10 cellular contexts compared by ENCODE assay signal in genomic region chr11:128530119-128531091, GRCh38. TPM values are rescaled to one million over a fixed set of nuclear protein-coding genes. Genes with fewer than 3 reads are reported as not detected.
DNase-seq lines count a peak whose midpoint lies in the region; ATAC-seq and TF ChIP-seq lines count a peak whose summit lies in the region.
"Had no signal": no experiment of that assay in that cellular context is flagged by ENCODE, and none has a peak within 500 bp of the region (broad histone marks: within the 10 kb centered on the region; RNA-seq: fewer than 3 reads in every experiment).

No MANE protein-coding gene starts in this region.

- no peak for TF ChIP-seq CTCF in cardiac fibroblast (IDR thresholded peaks at IDR 0.05; ENCODE audit: low read depth, low read length)
- TF ChIP-seq CTCF in mucosa of descending colon (IDR thresholded peaks at IDR 0.05), result no peak

- peak; percentile 38 for ATAC-seq in mucosa of descending colon
- ATAC-seq in HG03108 (IDR thresholded peaks at IDR 0.05; ENCODE audit: unreplicated experiment), result no peak
- ATAC-seq in GM21619 (IDR thresholded peaks at IDR 0.05; ENCODE audit: unreplicated experiment), result no peak

- intact Hi-C loops in mucosa of descending colon (cut with DNase I, micrococcal nuclease), result no loop called here

- H3K4me3 ChIP-seq in cardiac fibroblast (replicated peaks in 1 of 2; ENCODE audit: low read depth in 2 of 2, low read length in 2 of 2) (no peak overlapping the region), mucosa of descending colon (no peak overlapping the region)

- no peaks in the 10 kb centered on the region for H3K36me3 ChIP-seq in mucosa of descending colon (ENCODE audit: low read depth)

- DNase-seq in AG08395 (ENCODE audit: low spot score) (peak; percentile 95), HS-5 (ENCODE audit: low read depth) (peak; percentile 82), cardiac fibroblast (ENCODE audit: low read depth in 2 of 2) (peak; percentile 97 to 98), mucosa of descending colon (no peak)
- no peak for DNase-seq in NK-92 treated with Interleukin-12 subunit alpha and Interleukin-12 subunit beta, amount 100 ng/mL, for 24 hours (lab: John Stamatoyannopoulos, UW)
- no peak for DNase-seq in stimulated activated CD4-positive, alpha-beta T cell treated with anti-CD3 and anti-CD28 coated beads, Interleukin-15, amount 100 ng/mL, for 24 hours
- DNase-seq: activated T-cell treated with anti-CD3 and anti-CD28 coated beads, Interleukin-2, amount 50 U/mL, for 1 hour; stimulated activated CD4-positive, alpha-beta T cell treated with anti-CD3 and anti-CD28 coated beads, Interleukin-12 subunit alpha, Interleukin-12 subunit beta, amount 100 ng/mL, for 4 hours had no signal

- H3K9me3 ChIP-seq in mucosa of descending colon, result no peaks in the 10 kb centered on the region

- H3K4me1 ChIP-seq in mucosa of descending colon (ENCODE audit: low read depth), result peaks cover 2% of the 10 kb centered on the region

RNA-seq across cellular contexts. Expression of gene ETS1, which starts 57.0 kb away (rescaled TPM):
- total RNA-seq in mucosa of descending colon, result 10 to 100 TPM; 36.5 to 41.2 (median 38.6) TPM

Comparison
In these comparisons a context has a peak if more than half of its experiments do, and no peak if none do; other contexts are left out.
1. DNase-seq: peak in AG08395 (single experiment), HS-5 (single experiment) and cardiac fibroblast (2 of 2); none in mucosa of descending colon (0 of 3), NK-92 treated with Interleukin-12 subunit alpha and Interleukin-12 subunit beta, amount 100 ng/mL, for 24 hours (single experiment) and stimulated activated CD4-positive, alpha-beta T cell treated with anti-CD3 and anti-CD28 coated beads, Interleukin-15, amount 100 ng/mL, for 24 hours (single experiment).